13 cellular contexts compared by ENCODE assay signal in the genomic region with DNA sequence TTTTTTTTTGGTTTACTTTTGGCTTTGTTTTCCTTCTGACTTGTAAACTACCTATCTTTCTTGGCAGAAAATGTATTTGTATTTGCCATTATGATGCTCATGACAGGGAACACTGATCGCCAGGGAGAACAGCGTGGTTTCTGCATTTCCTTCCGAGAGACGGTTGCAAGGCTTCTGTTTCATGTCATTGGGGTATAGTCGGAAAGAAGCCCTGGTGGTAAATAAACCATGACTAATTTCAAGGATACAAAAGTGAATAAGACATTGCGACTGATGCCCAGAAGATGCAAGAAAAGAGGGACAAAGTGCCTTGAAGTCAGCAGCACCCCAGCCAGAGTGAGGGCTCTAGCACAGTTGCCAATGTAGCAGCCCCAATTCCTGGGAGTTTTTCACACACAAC.
"Had no signal": no experiment of that assay in that cellular context is flagged by ENCODE, and none has a peak within 500 bp of the region (broad histone marks: within the 10 kb centered on the region; RNA-seq: fewer than 3 reads in every experiment).

No MANE protein-coding gene starts in this region.

- DNase-seq: activated CD4-positive, alpha-beta T cell treated with anti-CD3 and anti-CD28 coated beads for 48 hours; anterior cingulate cortex; cerebellar nuclear complex; effector memory CD8-positive, alpha-beta T cell; foreskin melanocyte; kidney glomerular epithelial cell; midbrain; stimulated activated CD4-positive, alpha-beta T cell treated with anti-CD3 and anti-CD28 coated beads, Interleukin-2, amount 100 ng/mL, for 48 hours; upper lobe of left lung had no signal

- H3K27me3 ChIP-seq: upper lobe of left lung had no signal

- ATAC-seq: effector memory CD8-positive, alpha-beta T cell had no signal

- H3K27me3 Mint-ChIP-seq: dendritic cell treated with granulocyte-macrophage colony-stimulating factor and Interleukin-4, amounts not matched to agents 40 ng/mL and 50 ng/mL, for 4 days had no signal

- H3K9me3 Mint-ChIP-seq: activated T-helper 1 cell treated with anti-CD3 and anti-CD28 coated beads, Interleukin-12 subunit alpha, Interleukin-12 subunit beta, Interleukin-2, Interleukin-4 antibody, amounts not matched to agents 30 ng/mL and 10 ng/mL and 1 ng/mL, durations not matched to agents 14 hours and 24 hours and 36 hours; dendritic cell treated with granulocyte-macrophage colony-stimulating factor and Interleukin-4, amounts not matched to agents 40 ng/mL and 50 ng/mL, for 4 days; effector memory CD8-positive, alpha-beta T cell; stimulated activated naive CD8-positive, alpha-beta T cell treated with anti-CD3 and anti-CD28 coated beads, Interleukin-15, Interleukin-2, amounts not matched to agents 100 ng/mL and 50 ng/mL, for 24 hours had no signal

- H3K27ac Mint-ChIP-seq: activated T-helper 1 cell treated with anti-CD3 and anti-CD28 coated beads, Interleukin-12 subunit alpha, Interleukin-12 subunit beta, Interleukin-2, Interleukin-4 antibody, amounts not matched to agents 30 ng/mL and 10 ng/mL and 1 ng/mL, durations not matched to agents 14 hours and 24 hours and 36 hours; dendritic cell treated with granulocyte-macrophage colony-stimulating factor and Interleukin-4, amounts not matched to agents 40 ng/mL and 50 ng/mL, for 4 days; effector memory CD8-positive, alpha-beta T cell; stimulated activated naive CD8-positive, alpha-beta T cell treated with anti-CD3 and anti-CD28 coated beads, Interleukin-15, Interleukin-2, amounts not matched to agents 100 ng/mL and 50 ng/mL, for 24 hours had no signal

- H3K9me3 ChIP-seq: upper lobe of left lung had no signal

- H3K36me3 ChIP-seq: upper lobe of left lung had no signal

- H3K27ac ChIP-seq: epithelial cell of prostate, upper lobe of left lung had no signal

- H3K4me3 ChIP-seq: upper lobe of left lung had no signal

- H3K4me3 Mint-ChIP-seq: activated T-helper 1 cell treated with anti-CD3 and anti-CD28 coated beads, Interleukin-12 subunit alpha, Interleukin-12 subunit beta, Interleukin-2, Interleukin-4 antibody, amounts not matched to agents 30 ng/mL and 10 ng/mL and 1 ng/mL, durations not matched to agents 14 hours and 24 hours and 36 hours; dendritic cell treated with granulocyte-macrophage colony-stimulating factor and Interleukin-4, amounts not matched to agents 40 ng/mL and 50 ng/mL, for 4 days; effector memory CD8-positive, alpha-beta T cell; stimulated activated naive CD8-positive, alpha-beta T cell treated with anti-CD3 and anti-CD28 coated beads, Interleukin-15, Interleukin-2, amounts not matched to agents 100 ng/mL and 50 ng/mL, for 24 hours had no signal
